In genomic region chr2:178891959-178892485, GRCh38 we compare ENCODE assay signal across 1 cellular context.
TF ChIP-seq lines count a peak whose summit lies in the region.

No MANE protein-coding gene starts in this region.

TF ChIP-seq in GM23338, 12 proteins besides CTCF, POLR2A, EP300 and RAD21 (continued from another document):
- no peak for TF ChIP-seq ZNF462 (CRISPR knock-in tag; IDR thresholded peaks at IDR 0.05)
- no peak for TF ChIP-seq JUNB (IDR thresholded peaks at IDR 0.05; ENCODE audit: unreplicated experiment)
- no peak for TF ChIP-seq REST (IDR thresholded peaks at IDR 0.05; ENCODE audit: unreplicated experiment)
- no peak for TF ChIP-seq STAT1 (IDR thresholded peaks at IDR 0.05; ENCODE audit: unreplicated experiment)
- no peak for TF ChIP-seq EZH2 (IDR thresholded peaks at IDR 0.05; ENCODE audit: low read depth, unreplicated experiment)
- TF ChIP-seq NANOG (IDR thresholded peaks at IDR 0.05; ENCODE audit: borderline replicate concordance) = no peak
